Comparison of ENCODE assay signal across 14 cellular contexts in the genomic region with DNA sequence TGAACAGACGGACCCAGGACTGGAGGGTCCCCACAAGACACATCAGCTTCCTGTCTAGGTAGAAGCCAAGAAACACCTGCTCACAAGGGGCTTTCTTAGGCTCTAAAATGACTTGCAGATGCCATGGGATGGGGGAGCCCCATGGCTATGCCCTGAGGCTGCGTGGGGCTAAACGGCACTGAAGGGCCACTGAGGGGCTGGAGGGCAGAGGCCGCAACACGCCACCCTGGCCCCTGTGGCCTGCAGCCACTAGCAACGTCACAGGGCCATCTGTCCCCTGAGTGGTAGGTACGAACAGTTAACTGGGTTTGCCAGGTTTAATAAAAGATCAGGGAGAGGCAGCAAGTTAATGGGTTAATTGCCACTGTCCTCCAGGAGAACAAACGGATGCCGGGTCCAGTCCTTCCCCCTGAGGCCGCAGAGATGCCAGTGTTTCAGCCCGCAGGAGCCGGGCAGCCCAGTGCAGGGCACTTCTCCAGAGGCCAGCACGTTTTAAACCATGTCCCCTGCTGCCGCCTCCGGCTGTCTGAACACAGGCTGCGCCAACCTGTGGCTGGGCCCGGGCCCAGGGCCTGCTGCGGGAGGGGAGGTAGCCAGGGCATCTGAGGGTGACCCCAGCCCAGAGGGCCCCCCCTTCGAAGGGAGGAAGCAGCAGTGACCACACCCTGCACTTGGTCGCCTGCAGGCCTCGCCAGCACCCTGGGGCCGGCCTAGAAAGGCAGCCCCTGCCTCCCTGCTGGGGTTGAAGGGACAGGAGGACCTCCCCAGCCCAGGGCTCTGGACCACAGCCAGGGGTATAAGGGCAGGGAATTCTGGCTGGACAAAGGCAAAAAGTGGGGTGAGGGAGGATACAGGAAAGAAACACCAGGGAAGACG.
DNase-seq lines count a peak whose midpoint lies in the region; ATAC-seq, FAIRE-seq and TF ChIP-seq lines count a peak whose summit lies in the region.
"Had no signal": no experiment of that assay in that cellular context is flagged by ENCODE, and none has a peak within 500 bp of the region (broad histone marks: within the 10 kb centered on the region; RNA-seq: fewer than 3 reads in every experiment).

No MANE protein-coding gene starts in this region.

- H4K20me1 ChIP-seq in PC-9 (ENCODE audit: insufficient read depth): peaks cover 12% of the 10 kb centered on the region

- H3K9me3 ChIP-seq in PC-9 (ENCODE audit: insufficient read depth, low read depth) (no peaks in the 10 kb centered on the region), esophagus muscularis mucosa (no peaks in the 10 kb centered on the region), tibial artery (no peaks in the 10 kb centered on the region)
- H3K9me3 ChIP-seq: ovary had no signal

- no peak for FAIRE-seq in GM19239 (lab: Jason Lieb, UNC)

- no TSS peak for BruUV-seq in PC-9 (replicated peaks; lab: Mats Ljungman, UMichigan)

- TF ChIP-seq POLR2A in esophagus muscularis mucosa (IDR thresholded peaks at IDR 0.05; ENCODE audit: low read depth): no peak

- H3K4me1 ChIP-seq in PC-9 (replicated peaks; ENCODE audit: insufficient read depth) (peaks cover 47% of the 10 kb centered on the region), esophagus muscularis mucosa (peaks cover 98 to 100% (median 100%) of the 10 kb centered on the region in 4 donors), tibial artery (peaks cover 7 to 100% (median 71%) of the 10 kb centered on the region in 4 donors)

- TF ChIP-seq EP300 in esophagus muscularis mucosa (IDR thresholded peaks at IDR 0.05): no peak

- H3K4me3 ChIP-seq in PC-9 (no peak overlapping the region), esophagus muscularis mucosa (no peak overlapping the region), tibial artery (no peak overlapping the region)
- H3K4me3 ChIP-seq: ovary had no signal

- intact Hi-C loops in PC-9 (cut with micrococcal nuclease; ENCODE audit: unreplicated experiment) (loop anchor here (5.0 kb wide), 1 partner anchor 73 kb away; no protein-coding TSS in a partner anchor), esophagus muscularis mucosa (cut with DNase I) (loop anchor here (10.0 kb wide), 1 partner anchor 305 kb away; no protein-coding TSS in a partner anchor), tibial artery (cut with DNase I; ENCODE audit: low total_unique reads) (no loop called here)

- no peak for TF ChIP-seq CTCF in PC-9 (conservative IDR thresholded peaks at IDR 0.05)
- no peak for TF ChIP-seq CTCF in esophagus muscularis mucosa (IDR thresholded peaks at IDR 0.05)
- no peak for TF ChIP-seq CTCF in tibial artery (IDR thresholded peaks at IDR 0.05)

- no peaks in the 10 kb centered on the region for H3K9me2 ChIP-seq in PC-9 (ENCODE audit: insufficient read depth)

- H3K36me3 ChIP-seq in PC-9 (ENCODE audit: low read depth) (peaks cover 4% of the 10 kb centered on the region; the same call in 1 of the 2 replicates), esophagus muscularis mucosa (peaks cover 7 to 52% (median 23%) of the 10 kb centered on the region in 4 donors), tibial artery (peaks cover 17 to 26% (median 21%) of the 10 kb centered on the region in 3 donors)
- H3K36me3 ChIP-seq: ovary had no signal

- H3K27ac ChIP-seq in PC-9 (peak overlapping the region; percentile 88), esophagus muscularis mucosa (replicated peaks in 1 of 4) (peak overlapping the region; percentile 86 to 95 (median 86)), tibial artery (peak overlapping the region; percentile 85 to 93)

- peaks cover 73% of the 10 kb centered on the region for H3F3A ChIP-seq in PC-9 (ENCODE audit: insufficient read depth, low read depth)

- WGBS in esophagus muscularis mucosa: 65% methylated on average over 8 of the region's 23 CpGs

- POLR2A ChIA-PET in PC-9 (lab: Charles Lee; ENCODE audit: unreplicated experiment): interaction anchor here (0.8 kb wide), 1 partner anchor 177 kb away, joined by 3 read pairs; no protein-coding TSS in a partner anchor

- H3K4me2 ChIP-seq in PC-9: peak overlapping the region; percentile 72

- H3K79me2 ChIP-seq in PC-9 (ENCODE audit: low read depth): peaks cover 25% of the 10 kb centered on the region

- ATAC-seq in HG03135 (IDR thresholded peaks at IDR 0.05; ENCODE audit: unreplicated experiment): no peak
- ATAC-seq: HCT116 had no signal

- H3K27me3 ChIP-seq in PC-9 (ENCODE audit: insufficient read depth, low read depth) (no peaks in the 10 kb centered on the region), esophagus muscularis mucosa (no peaks in the 10 kb centered on the region), tibial artery (no peaks in the 10 kb centered on the region)
- H3K27me3 ChIP-seq: ovary had no signal

- no peak overlapping the region for H2AFZ ChIP-seq in PC-9

- CTCF ChIA-PET in PC-9 (lab: Charles Lee): no interaction called here

- peak; percentile 39 to 84 for DNase-seq in PC-9
- no peak for DNase-seq in esophagus muscularis mucosa (ENCODE audit: extremely low spot score)
- peak; percentile 50 for DNase-seq in mucosa of gallbladder (ENCODE audit: low spot score)
- peak in 1 of 2 donors; percentile 92 for DNase-seq in tibial artery
- DNase-seq in GM19239 (ENCODE audit: insufficient read length, low spot score): no peak
- no peak for DNase-seq in epidermal melanocyte (ENCODE audit: insufficient read length, low spot score)
- no peak for DNase-seq in NCI-H2029 treated with DMSO at 0.1 percent for 48 hours (lab: John Stamatoyannopoulos, UW)
- DNase-seq: activated CD8-positive, alpha-beta memory T cell treated with anti-CD3 and anti-CD28 coated beads for 24 hours; amniotic stem cell; DMS53; foreskin melanocyte had no signal

Comparison
In these comparisons a context has a peak if more than half of its experiments do, and no peak if none do; other contexts are left out.
1. DNase-seq: peak in PC-9 (2 of 2) and mucosa of gallbladder (single experiment); none in esophagus muscularis mucosa (single experiment), GM19239 (single experiment), epidermal melanocyte (single experiment) and NCI-H2029 treated with DMSO at 0.1 percent for 48 hours (single experiment).
2. Peak in every context shown above with its lines, with median percentiles within 50 percentile points of each other: H3K27ac ChIP-seq.